Comparison of ENCODE assay signal across 8 cellular contexts in the genomic region with DNA sequence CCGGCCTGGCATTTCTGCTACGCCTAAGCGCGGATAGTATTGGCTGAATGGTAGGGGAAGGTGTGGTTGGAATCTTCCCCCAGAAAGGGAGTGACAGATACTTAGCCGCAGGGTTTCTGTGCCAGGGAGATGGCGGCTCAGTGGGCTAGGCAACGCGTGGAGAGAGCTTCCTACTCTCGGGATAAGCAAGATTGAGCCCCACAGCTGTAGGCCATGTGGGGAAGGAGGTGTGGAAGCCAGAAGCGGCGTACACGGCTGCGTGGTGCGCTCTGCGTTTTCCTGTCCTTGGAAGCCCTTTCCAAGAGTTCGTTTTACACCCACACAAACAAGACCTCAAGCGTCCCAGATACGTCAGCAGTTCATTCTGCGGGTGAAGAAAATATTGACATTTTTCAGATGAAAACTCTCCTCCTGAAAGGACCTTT. TPM values are rescaled to one million over a fixed set of nuclear protein-coding genes. Genes with fewer than 3 reads are reported as not detected.
A peak's percentile ranks its signal among the peaks of the same experiment; 100 is the strongest.
DNase-seq lines count a peak whose midpoint lies in the region; ATAC-seq and TF ChIP-seq lines count a peak whose summit lies in the region.

No MANE protein-coding gene starts in this region.

- H3K36me3 ChIP-seq in BE2C = no peaks in the 10 kb centered on the region

- peak overlapping the region; percentile 76 for H3K4me3 ChIP-seq in BE2C (ENCODE audit: low read depth, low read length)

- H3K4me1 ChIP-seq in BE2C = no peaks in the 10 kb centered on the region; the same call in 1 of the 2 replicates

- H3K4me1 Mint-ChIP-seq in activated naive CD8-positive, alpha-beta T cell (ENCODE audit: low read depth) = peaks cover 17% of the 10 kb centered on the region
- H3K4me1 Mint-ChIP-seq in progenitor cell of endocrine pancreas (ENCODE audit: low read depth) = peaks cover 6% of the 10 kb centered on the region

- no peaks in the 10 kb centered on the region for H3K9me3 Mint-ChIP-seq in activated naive CD8-positive, alpha-beta T cell (ENCODE audit: low read depth)
- H3K9me3 Mint-ChIP-seq in progenitor cell of endocrine pancreas (ENCODE audit: low read depth) = no peaks in the 10 kb centered on the region

- CTCF ChIA-PET in RWPE1 (lab: Yijun Ruan, JAX) = interaction anchor here (1.1 kb wide), 1 partner anchor 110 kb away, joined by 3 read pairs; no protein-coding TSS in a partner anchor

- peak; percentile 12 for DNase-seq in BE2C
- DNase-seq in RWPE1 (ENCODE audit: low spot score) = peak; percentile 53
- peak; percentile 45 for DNase-seq in left cardiac atrium
- no peak for DNase-seq in progenitor cell of endocrine pancreas (ENCODE audit: low spot score, unreplicated experiment)
- DNase-seq in central memory CD4-positive, alpha-beta T cell = no peak

- H3K9me3 ChIP-seq in BE2C = no peaks in the 10 kb centered on the region

- H3K27me3 ChIP-seq in BE2C = peaks cover 34% of the 10 kb centered on the region

- H3K27ac ChIP-seq in RWPE1 = peak overlapping the region; percentile 56

- H3K27ac Mint-ChIP-seq in activated naive CD8-positive, alpha-beta T cell = peak overlapping the region; percentile 59
- H3K27ac Mint-ChIP-seq in progenitor cell of endocrine pancreas = no peak overlapping the region

- no peaks in the 10 kb centered on the region for H3K36me3 Mint-ChIP-seq in activated naive CD8-positive, alpha-beta T cell
- no peaks in the 10 kb centered on the region for H3K36me3 Mint-ChIP-seq in progenitor cell of endocrine pancreas (ENCODE audit: insufficient read depth)

- peaks cover 13% of the 10 kb centered on the region for H3K27me3 Mint-ChIP-seq in activated naive CD8-positive, alpha-beta T cell
- H3K27me3 Mint-ChIP-seq in progenitor cell of endocrine pancreas = peaks cover 78% of the 10 kb centered on the region

- TF ChIP-seq CTCF in BE2C (IDR thresholded peaks at IDR 0.05; ENCODE audit: low read depth, low read length) (no peak), RWPE1 (conservative IDR thresholded peaks at IDR 0.05; ENCODE audit: low read depth) (no peak), progenitor cell of endocrine pancreas (IDR thresholded peaks at IDR 0.05; ENCODE audit: unreplicated experiment) (no peak)

- peak overlapping the region; percentile 91 for H3K4me3 Mint-ChIP-seq in activated naive CD8-positive, alpha-beta T cell
- H3K4me3 Mint-ChIP-seq in progenitor cell of endocrine pancreas (ENCODE audit: low read depth) = peak overlapping the region; percentile 75

- ATAC-seq in GM19043 (IDR thresholded peaks at IDR 0.05; ENCODE audit: low read depth, unreplicated experiment) (peak; percentile 17), HG03378 (IDR thresholded peaks at IDR 0.05; ENCODE audit: unreplicated experiment) (peak; percentile 21), left cardiac atrium (peak; percentile 71 to 74)

- POLR2A ChIA-PET in RWPE1 (lab: Yijun Ruan, JAX; ENCODE audit: low non-redundant PET) = interaction anchor here (0.6 kb wide), 1 partner anchor 11 kb away, joined by 5 read pairs; no protein-coding TSS in a partner anchor

- intact Hi-C loops in left cardiac atrium (cut with DNase I) = no loop called here

RNA-seq across cellular contexts. Expression of a gene that starts 0.4 kb away (rescaled TPM):
- polyA plus RNA-seq in BE2C (2012; ENCODE audit: insufficient read depth, insufficient read length, low read depth) = not detected
- total RNA-seq in left cardiac atrium (10 to 100 TPM; 34.0 to 39.0 TPM), progenitor cell of endocrine pancreas (0.17 and 0.36 TPM in 2 replicates)

RNA-seq across cellular contexts. Expression of a gene that starts 50.6 kb away (rescaled TPM):
- 2.7 TPM for polyA plus RNA-seq in BE2C (2012; ENCODE audit: insufficient read depth, insufficient read length, low read depth)
- total RNA-seq in left cardiac atrium (1 to 10 TPM; 6.1 to 6.3 TPM), progenitor cell of endocrine pancreas (26.9 and 27.2 TPM in 2 replicates)

Comparison
In these comparisons a context has a peak if more than half of its experiments do, and no peak if none do; other contexts are left out.
1. DNase-seq: peak in BE2C (single experiment), RWPE1 (single experiment) and left cardiac atrium (single experiment); none in progenitor cell of endocrine pancreas (single experiment) and central memory CD4-positive, alpha-beta T cell (single experiment).
2. ATAC-seq: peak in every context shown above with its lines; median percentile 72 in left cardiac atrium; 21 in HG03378; 17 in GM19043.
3. RNA of a gene that starts 0.4 kb away (total RNA-seq): 34.0 to 39.0 TPM in left cardiac atrium; 0.17 to 0.36 TPM in progenitor cell of endocrine pancreas; every median in the first group is over 10 times any median in the second.